Comparison of ENCODE assay signal across 10 cellular contexts in the genomic region with DNA sequence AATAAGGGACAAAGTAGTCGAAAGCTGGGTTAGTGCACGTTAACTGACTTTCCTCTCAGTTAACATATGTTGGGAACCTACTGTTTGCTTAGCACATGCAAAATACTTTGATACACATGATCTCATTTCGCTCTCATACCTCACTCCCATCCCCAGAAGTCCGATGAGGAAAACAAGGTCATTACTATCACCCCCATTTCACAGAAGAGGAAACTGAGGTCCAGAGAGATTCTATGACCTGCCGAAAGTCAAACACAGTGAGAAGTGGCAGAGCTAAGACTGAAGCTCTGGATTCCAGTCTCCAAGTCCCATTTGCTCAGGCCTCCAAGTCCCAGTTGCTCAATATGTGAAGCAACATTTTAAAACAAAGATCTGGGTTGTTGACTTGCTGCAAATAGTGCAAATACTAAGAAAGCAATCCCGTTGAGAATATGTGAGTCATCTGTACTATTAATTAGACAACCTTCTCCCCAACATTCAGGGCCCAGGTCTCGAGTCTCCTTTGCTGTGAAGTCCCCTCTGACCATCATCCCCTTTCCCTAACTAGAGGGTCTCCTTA.
DNase-seq lines count a peak whose midpoint lies in the region; ATAC-seq and TF ChIP-seq lines count a peak whose summit lies in the region.
"Had no signal": no experiment of that assay in that cellular context is flagged by ENCODE, and none has a peak within 500 bp of the region (broad histone marks: within the 10 kb centered on the region; RNA-seq: fewer than 3 reads in every experiment).

No MANE protein-coding gene starts in this region.

- no peak for TF ChIP-seq CTCF in RWPE1 (conservative IDR thresholded peaks at IDR 0.05; ENCODE audit: low read depth)
- no peak for TF ChIP-seq CTCF in fibroblast of mammary gland (conservative IDR thresholded peaks at IDR 0.05; ENCODE audit: control insufficient read depth, insufficient read depth, low read depth, low read length)
- no peak for TF ChIP-seq CTCF in mucosa of descending colon (IDR thresholded peaks at IDR 0.05)
- no peak for TF ChIP-seq CTCF in osteocyte (IDR thresholded peaks at IDR 0.05)

- H3K4me1 Mint-ChIP-seq in T-helper 17 cell (peaks cover 9% of the 10 kb centered on the region), osteocyte (ENCODE audit: unreplicated experiment) (peaks cover 4% of the 10 kb centered on the region)

- intact Hi-C loops in sciatic nerve (cut with DNase I) = no loop called here
- intact Hi-C loops in mucosa of descending colon (cut with DNase I, micrococcal nuclease) = no loop called here

- H3K27me3 Mint-ChIP-seq in T-helper 17 cell = no peaks in the 10 kb centered on the region
- H3K27me3 Mint-ChIP-seq in osteocyte (ENCODE audit: unreplicated experiment) = no peaks in the 10 kb centered on the region

- H3K4me1 ChIP-seq in mucosa of descending colon (ENCODE audit: low read depth) = no peaks in the 10 kb centered on the region

- H3K4me3 Mint-ChIP-seq in T-helper 17 cell (no peak overlapping the region), osteocyte (ENCODE audit: unreplicated experiment) (no peak overlapping the region)

- H3K27ac Mint-ChIP-seq in T-helper 17 cell (no peak overlapping the region), osteocyte (ENCODE audit: unreplicated experiment) (no peak overlapping the region)

- CTCF ChIA-PET in RWPE1 (lab: Yijun Ruan, JAX) = no interaction called here

- no peak overlapping the region for H3K4me3 ChIP-seq in fibroblast of mammary gland (ENCODE audit: control insufficient read depth, low read depth, low read length)
- no peak overlapping the region for H3K4me3 ChIP-seq in mucosa of descending colon

- peak overlapping the region; percentile 84 for H3K27ac ChIP-seq in RWPE1

- DNase-seq in GM04504 (ENCODE audit: low read depth) (peak; percentile 41), RWPE1 (ENCODE audit: low spot score) (peak; percentile 54), fibroblast of mammary gland (ENCODE audit: low read depth) (peak; percentile 96), sciatic nerve (ENCODE audit: low spot score) (no peak), T-helper 17 cell (no peak), mucosa of descending colon (no peak), osteocyte (ENCODE audit: extremely low spot score, unreplicated experiment) (no peak)
- DNase-seq in activated CD8-positive, alpha-beta memory T cell treated with anti-CD3 and anti-CD28 coated beads for 24 hours = no peak
- DNase-seq: hippocampal formation, NCI-H1436 had no signal

- H3K9me3 Mint-ChIP-seq in osteocyte (ENCODE audit: unreplicated experiment) = peaks cover 3% of the 10 kb centered on the region

- H3K36me3 Mint-ChIP-seq in T-helper 17 cell (ENCODE audit: low read depth) (peaks cover 5% of the 10 kb centered on the region), osteocyte (ENCODE audit: unreplicated experiment) (no peaks in the 10 kb centered on the region)

- POLR2A ChIA-PET in RWPE1 (lab: Yijun Ruan, JAX; ENCODE audit: low non-redundant PET) = no interaction called here

- ATAC-seq in sciatic nerve (peak; percentile 93), T-helper 17 cell (no peak), mucosa of descending colon (no peak)

- H3K9me3 ChIP-seq in T-helper 17 cell (ENCODE audit: control insufficient read depth, low read length, poor library complexity, severe bottlenecking) (no peaks in the 10 kb centered on the region), mucosa of descending colon (no peaks in the 10 kb centered on the region)

- no peaks in the 10 kb centered on the region for H3K36me3 ChIP-seq in mucosa of descending colon (ENCODE audit: low read depth)

Comparison
In these comparisons a context has a peak if more than half of its experiments do, and no peak if none do; other contexts are left out.
1. DNase-seq: peak in GM04504 (single experiment), RWPE1 (single experiment) and fibroblast of mammary gland (single experiment); none in sciatic nerve (single experiment), T-helper 17 cell (0 of 3), mucosa of descending colon (0 of 3), osteocyte (single experiment) and activated CD8-positive, alpha-beta memory T cell treated with anti-CD3 and anti-CD28 coated beads for 24 hours (single experiment).